8 cellular contexts compared by ENCODE assay signal in genomic region chr3:120688121-120688520, GRCh38. TPM values are rescaled to one million over a fixed set of nuclear protein-coding genes. Genes with fewer than 3 reads are reported as not detected.
DNase-seq lines count a peak whose midpoint lies in the region; ATAC-seq and TF ChIP-seq lines count a peak whose summit lies in the region.
"Had no signal": no experiment of that assay in that cellular context is flagged by ENCODE, and none has a peak within 500 bp of the region (broad histone marks: within the 10 kb centered on the region; RNA-seq: fewer than 3 reads in every experiment).

No MANE protein-coding gene starts in this region.

- H3K36me3 ChIP-seq in OCI-LY7 (ENCODE audit: insufficient read depth, low read length), result no peaks in the 10 kb centered on the region
- H3K36me3 ChIP-seq in smooth muscle cell (ENCODE audit: low read depth), result no peaks in the 10 kb centered on the region

- no peaks in the 10 kb centered on the region for H3K79me1 ChIP-seq in H9 (ENCODE audit: insufficient read depth, low read depth, low read length, poor library complexity, severe bottlenecking)

- intact Hi-C loops in OCI-LY7 (cut with micrococcal nuclease; ENCODE audit: unreplicated experiment), result loop anchor here (5.0 kb wide), 1 partner anchor 109 kb away; no protein-coding TSS in a partner anchor

- no peak overlapping the region for H2BK5ac ChIP-seq in H9 (ENCODE audit: insufficient read length, low read length)

- H3K23me2 ChIP-seq in H9 (ENCODE audit: insufficient read length, low read depth, low read length, poor library complexity, severe bottlenecking), result no peaks in the 10 kb centered on the region

- no peaks in the 10 kb centered on the region for H3K9me3 Mint-ChIP-seq in activated CD8-positive, alpha-beta memory T cell treated with anti-CD3 and anti-CD28 coated beads, Interleukin-2, amount 10 ng/mL, durations not matched to agents 7 days and 5 days (ENCODE audit: low read depth)
- no peaks in the 10 kb centered on the region for H3K9me3 Mint-ChIP-seq in H9

- TF ChIP-seq CTCF in OCI-LY7 (conservative IDR thresholded peaks at IDR 0.05; ENCODE audit: low read length), result no peak
- no peak for TF ChIP-seq CTCF in smooth muscle cell (IDR thresholded peaks at IDR 0.05; ENCODE audit: borderline replicate concordance, insufficient read depth, poor library complexity, severe bottlenecking)
- TF ChIP-seq CTCF in H9 (conservative IDR thresholded peaks at IDR 0.05), result no peak

- H3K79me2 ChIP-seq in OCI-LY7 (ENCODE audit: insufficient read depth, low read depth, low read length) (no peaks in the 10 kb centered on the region), smooth muscle cell (ENCODE audit: low read depth) (no peaks in the 10 kb centered on the region), H9 (ENCODE audit: insufficient read depth, low read length) (no peaks in the 10 kb centered on the region)

- H2AFZ ChIP-seq in OCI-LY7 (ENCODE audit: low read length) (no peak overlapping the region), smooth muscle cell (ENCODE audit: low read depth) (no peak overlapping the region), H9 (ENCODE audit: low read length) (no peak overlapping the region)

- no peak overlapping the region for H3T11ph ChIP-seq in H9 (ENCODE audit: low read length)

- H3K4me3 ChIP-seq in OCI-LY7 (ENCODE audit: low read depth, low read length, poor library complexity, severe bottlenecking), result no peak overlapping the region
- no peak overlapping the region for H3K4me3 ChIP-seq in smooth muscle cell

- no peak overlapping the region for H2BK120ac ChIP-seq in H9 (ENCODE audit: low read depth, low read length, poor library complexity, severe bottlenecking)

- no peak overlapping the region for H2BK12ac ChIP-seq in H9 (ENCODE audit: insufficient read length, low read depth, low read length)

- no peak overlapping the region for H4K5ac ChIP-seq in H9 (ENCODE audit: insufficient read length, low read depth, low read length)

- H3K27ac ChIP-seq in OCI-LY7 (ENCODE audit: low read depth, low read length, poor library complexity, severe bottlenecking), result no peak overlapping the region
- peak overlapping the region; percentile 34 for H3K27ac ChIP-seq in smooth muscle cell (ENCODE audit: low read depth)
- H3K27ac ChIP-seq in H9 (ENCODE audit: insufficient read length, low read depth, low read length), result no peak overlapping the region

- H3K27me3 Mint-ChIP-seq in activated CD8-positive, alpha-beta memory T cell treated with anti-CD3 and anti-CD28 coated beads, Interleukin-2, amount 10 ng/mL, durations not matched to agents 7 days and 5 days, result no peaks in the 10 kb centered on the region
- H3K27me3 Mint-ChIP-seq in H9 (ENCODE audit: low read depth), result no peaks in the 10 kb centered on the region

- H2BK15ac ChIP-seq in H9 (ENCODE audit: low read depth, low read length), result no peak overlapping the region

- H3F3A ChIP-seq in smooth muscle cell (ENCODE audit: low read depth), result no peaks in the 10 kb centered on the region

- no peak overlapping the region for H3K18ac ChIP-seq in H9 (ENCODE audit: insufficient read length, low read depth, low read length)

- no peak overlapping the region for H3K9ac ChIP-seq in smooth muscle cell (ENCODE audit: low read depth)
- no peak overlapping the region for H3K9ac ChIP-seq in H9 (ENCODE audit: extremely low read depth, insufficient read length, low read length)

- no peaks in the 10 kb centered on the region for H3K9me3 ChIP-seq in OCI-LY7 (ENCODE audit: low read length)
- no peaks in the 10 kb centered on the region for H3K9me3 ChIP-seq in smooth muscle cell (replicated peaks; ENCODE audit: low read depth)
- no peaks in the 10 kb centered on the region for H3K9me3 ChIP-seq in H9 (ENCODE audit: control insufficient read depth, low read depth, low read length)

- peaks cover 3% of the 10 kb centered on the region for H3K36me3 Mint-ChIP-seq in activated CD8-positive, alpha-beta memory T cell treated with anti-CD3 and anti-CD28 coated beads, Interleukin-2, amount 10 ng/mL, durations not matched to agents 7 days and 5 days
- H3K36me3 Mint-ChIP-seq in H9 (ENCODE audit: insufficient read depth in 1 of 3, low read depth in 3 of 3), result peaks cover 2 to 15% (median 12%) of the 10 kb centered on the region in 3 experiments; a peak in 5 of 7 replicates

- H3K4ac ChIP-seq in H9 (ENCODE audit: low read depth, low read length), result no peak overlapping the region

- H4K20me1 ChIP-seq in OCI-LY7 (ENCODE audit: insufficient read depth, low read length) (no peaks in the 10 kb centered on the region), smooth muscle cell (ENCODE audit: low read depth) (no peaks in the 10 kb centered on the region), H9 (ENCODE audit: control insufficient read depth, insufficient read depth, insufficient read length) (no peaks in the 10 kb centered on the region)

- POLR2A ChIA-PET in OCI-LY7 (lab: Charles Lee), result interaction anchor here (0.6 to 1.7 kb wide), 3 partner anchors 25 to 267 kb away, joined by 3 read pairs; no protein-coding TSS in a partner anchor

- H3K4me1 ChIP-seq in OCI-LY7 (ENCODE audit: insufficient read depth, low read length, poor library complexity, severe bottlenecking) (peaks cover 10% of the 10 kb centered on the region), smooth muscle cell (ENCODE audit: low read depth) (peaks cover 8% of the 10 kb centered on the region), H9 (ENCODE audit: insufficient read depth, low read length) (peaks cover 2% of the 10 kb centered on the region; the same call in 1 of the 2 replicates)

- no peak overlapping the region for H2BK20ac ChIP-seq in H9 (ENCODE audit: low read depth, low read length, poor library complexity, severe bottlenecking)

- no peak overlapping the region for H2AK5ac ChIP-seq in H9 (ENCODE audit: insufficient read length, low read length)

- no peak overlapping the region for H4K91ac ChIP-seq in H9 (ENCODE audit: insufficient read length, low read depth, low read length)

- H3K14ac ChIP-seq in H9 (ENCODE audit: insufficient read depth, low read length), result no peak overlapping the region

- H3K4me2 ChIP-seq in OCI-LY7 (ENCODE audit: low read length) (peak overlapping the region; percentile 41; the same call in 1 of the 2 replicates), smooth muscle cell (peak overlapping the region; percentile 53), H9 (ENCODE audit: insufficient read depth, insufficient read length, low read length) (no peak overlapping the region)

- H3K4me3 Mint-ChIP-seq in activated CD8-positive, alpha-beta memory T cell treated with anti-CD3 and anti-CD28 coated beads, Interleukin-2, amount 10 ng/mL, durations not matched to agents 7 days and 5 days, result no peak overlapping the region
- H3K4me3 Mint-ChIP-seq in H9, result no peak overlapping the region

- H3K23ac ChIP-seq in H9 (ENCODE audit: insufficient read length, low read depth, low read length), result no peak overlapping the region

- H3K27me3 ChIP-seq in smooth muscle cell (ENCODE audit: low read depth) (no peaks in the 10 kb centered on the region), H9 (ENCODE audit: insufficient read depth, low read length) (no peaks in the 10 kb centered on the region)

- ATAC-seq in HG02885 (IDR thresholded peaks at IDR 0.05; ENCODE audit: poor library complexity, unreplicated experiment), result peak; percentile 100
- no peak for ATAC-seq in activated CD8-positive, alpha-beta memory T cell treated with anti-CD3 and anti-CD28 coated beads, Interleukin-2, amount 10 ng/mL, durations not matched to agents 7 days and 5 days

- H3K56ac ChIP-seq in H9 (ENCODE audit: insufficient read length, low read depth, low read length), result no peak overlapping the region

- H3K9me2 ChIP-seq in OCI-LY7 (ENCODE audit: insufficient read depth, low read length), result no peaks in the 10 kb centered on the region

- CTCF ChIA-PET in OCI-LY7 (lab: Charles Lee; ENCODE audit: unreplicated experiment), result interaction anchor here (0.5 kb wide), 1 partner anchor 168 kb away, joined by 3 read pairs; no protein-coding TSS in a partner anchor
- CTCF ChIA-PET in activated CD8-positive, alpha-beta memory T cell treated with anti-CD3 and anti-CD28 coated beads, Interleukin-2, amount 10 ng/mL, durations not matched to agents 7 days and 5 days (lab: Charles Lee), result no interaction called here

- no TSS peak for BruUV-seq in OCI-LY7 (replicated peaks; lab: Mats Ljungman, UMichigan)

- DNase-seq in GM19238 (ENCODE audit: insufficient read length, low spot score) (peak; percentile 23), OCI-LY7 (ENCODE audit: low spot score) (peak; percentile 43), smooth muscle cell (lab: John Stamatoyannopoulos, UW; ENCODE audit: unreplicated experiment) (no peak), H9 (no peak)
- no peak for DNase-seq in activated CD8-positive, alpha-beta memory T cell treated with anti-CD3 and anti-CD28 coated beads, Interleukin-2, amount 10 ng/mL, durations not matched to agents 7 days and 5 days
- no peak for DNase-seq in stimulated activated CD4-positive, alpha-beta T cell treated with anti-CD3 and anti-CD28 coated beads, Interleukin-2, amount 100 ng/mL, for 24 hours
- DNase-seq: activated CD4-positive, alpha-beta T cell treated with anti-CD3 and anti-CD28 coated beads, Interleukin-2, amount 50 U/mL, for 48 hours had no signal

- no peaks in the 10 kb centered on the region for H3K4me1 Mint-ChIP-seq in activated CD8-positive, alpha-beta memory T cell treated with anti-CD3 and anti-CD28 coated beads, Interleukin-2, amount 10 ng/mL, durations not matched to agents 7 days and 5 days
- peaks cover 14 to 19% of the 10 kb centered on the region in 2 experiments for H3K4me1 Mint-ChIP-seq in H9

- H3K27ac Mint-ChIP-seq in activated CD8-positive, alpha-beta memory T cell treated with anti-CD3 and anti-CD28 coated beads, Interleukin-2, amount 10 ng/mL, durations not matched to agents 7 days and 5 days, result no peak overlapping the region
- H3K27ac Mint-ChIP-seq in H9, result no peak overlapping the region

- H4K8ac ChIP-seq in H9 (replicated peaks; ENCODE audit: insufficient read length, low read depth, low read length), result no peak overlapping the region

RNA-seq across cellular contexts. Expression of gene HGD, which starts 6.1 kb away (rescaled TPM):
- 0.19 TPM in 1 of 2 replicates, not detected in the other for total RNA-seq in OCI-LY7 (2014; rRNA removed; shearing (Covaris generic))
- total RNA-seq in OCI-LY7 (2022) (not detected in 2 replicates), smooth muscle cell (3.8 and 5.1 TPM in 2 replicates), H9 (2021) (0.33 TPM in 1 of 2 replicates, not detected in the other)
- 8.8 and 10.9 TPM in 2 replicates for polyA plus RNA-seq in smooth muscle cell
- under 1 TPM; 0.23 to 0.49 TPM for total RNA-seq in activated CD8-positive, alpha-beta memory T cell treated with anti-CD3 and anti-CD28 coated beads, Interleukin-2, amount 10 ng/mL, durations not matched to agents 7 days and 5 days

RNA-seq across cellular contexts. Expression of gene RABL3, which starts 54.2 kb away (rescaled TPM):
- 7.7 and 15.7 TPM in 2 replicates for total RNA-seq in OCI-LY7 (2014; rRNA removed; shearing (Covaris generic))
- total RNA-seq in OCI-LY7 (2022), result 22.8 and 27.9 TPM in 2 replicates
- 29.3 and 33.5 TPM in 2 replicates for total RNA-seq in smooth muscle cell
- 27.0 and 29.5 TPM in 2 replicates for polyA plus RNA-seq in smooth muscle cell
- 10 to 100 TPM; 18.8 to 21.0 TPM for total RNA-seq in activated CD8-positive, alpha-beta memory T cell treated with anti-CD3 and anti-CD28 coated beads, Interleukin-2, amount 10 ng/mL, durations not matched to agents 7 days and 5 days
- total RNA-seq in H9 (2021), result 26.7 and 27.0 TPM in 2 replicates

RNA-seq across cellular contexts. Expression of gene GTF2E1, which starts 54.4 kb away (rescaled TPM):
- total RNA-seq in OCI-LY7 (2014; rRNA removed; shearing (Covaris generic)), result 14.8 and 16.3 TPM in 2 replicates
- total RNA-seq in OCI-LY7 (2022), result 37.8 and 40.8 TPM in 2 replicates
- total RNA-seq in smooth muscle cell, result 17.6 and 18.8 TPM in 2 replicates
- polyA plus RNA-seq in smooth muscle cell, result 15.8 and 17.0 TPM in 2 replicates
- total RNA-seq in activated CD8-positive, alpha-beta memory T cell treated with anti-CD3 and anti-CD28 coated beads, Interleukin-2, amount 10 ng/mL, durations not matched to agents 7 days and 5 days, result 10 to 100 TPM; 25.4 to 32.6 TPM
- total RNA-seq in H9 (2021), result 88.8 and 92.0 TPM in 2 replicates

Comparison
In these comparisons a context has a peak if more than half of its experiments do, and no peak if none do; other contexts are left out.
1. DNase-seq: peak in GM19238 (single experiment) and OCI-LY7 (single experiment); none in smooth muscle cell (single experiment), activated CD8-positive, alpha-beta memory T cell treated with anti-CD3 and anti-CD28 coated beads, Interleukin-2, amount 10 ng/mL, durations not matched to agents 7 days and 5 days (single experiment), stimulated activated CD4-positive, alpha-beta T cell treated with anti-CD3 and anti-CD28 coated beads, Interleukin-2, amount 100 ng/mL, for 24 hours (0 of 2) and H9 (single experiment).